ENCODE assay signal across 19 cellular contexts in genomic region chr2:159086874-159087273, GRCh38.
DNase-seq lines count a peak whose midpoint lies in the region; TF ChIP-seq lines count a peak whose summit lies in the region.
"Had no signal": no experiment of that assay in that cellular context is flagged by ENCODE, and none has a peak within 500 bp of the region (broad histone marks: within the 10 kb centered on the region; RNA-seq: fewer than 3 reads in every experiment).

No MANE protein-coding gene starts in this region.

- H3K36me3 Mint-ChIP-seq in IgD-negative memory B cell, result peaks cover 3% of the 10 kb centered on the region
- no peaks in the 10 kb centered on the region for H3K36me3 Mint-ChIP-seq in chondrocyte (ENCODE audit: low read depth)
- H3K36me3 Mint-ChIP-seq in nephron progenitor cell (ENCODE audit: low read depth), result peaks cover 37% of the 10 kb centered on the region

- H3K27ac Mint-ChIP-seq in IgD-negative memory B cell, result peak overlapping the region in 2 of 3 donors; percentile 8 to 56
- peak overlapping the region; percentile 19 for H3K27ac Mint-ChIP-seq in chondrocyte (ENCODE audit: unreplicated experiment)
- peak overlapping the region; percentile 67 for H3K27ac Mint-ChIP-seq in nephron progenitor cell
- H3K27ac Mint-ChIP-seq: activated B cell treated with CpG ODN at 0.5 μM for 24 hours had no signal

- DNase-seq in NCI-H1694 treated with DMSO at 0.1 percent for 48 hours (lab: John Stamatoyannopoulos, UW), result peak; percentile 51
- DNase-seq in NCI-H1694 (lab: John Stamatoyannopoulos, UW), result no peak
- no peak for DNase-seq in chondrocyte (ENCODE audit: low spot score)
- no peak for DNase-seq in nephron progenitor cell
- DNase-seq in NCI-H2107 (lab: John Stamatoyannopoulos, UW), result no peak
- no peak for DNase-seq in LoVo (ENCODE audit: low spot score)
- DNase-seq in activated effector memory CD4-positive, alpha-beta T cell treated with Interleukin-2 at 50 U/mL for 16 hours, result no peak
- DNase-seq: activated B cell treated with CpG ODN at 0.5 μM for 24 hours; activated CD4-positive, alpha-beta T cell treated with anti-CD3 and anti-CD28 coated beads, Interleukin-2, amount 50 U/mL, for 4 hours; activated CD8-positive, alpha-beta memory T cell treated with anti-CD3 and anti-CD28 coated beads, Interleukin-2, amount 50 U/mL, for 4 hours; AML-193; amniotic stem cell; foreskin fibroblast; NCI-H526; RPMI8226; stimulated activated naive CD4-positive, alpha-beta T cell; T1000; testis had no signal

- H3K27me3 Mint-ChIP-seq in IgD-negative memory B cell (no peaks in the 10 kb centered on the region), chondrocyte (ENCODE audit: low read depth) (no peaks in the 10 kb centered on the region), nephron progenitor cell (ENCODE audit: low read depth, poor library complexity) (peaks cover 6% of the 10 kb centered on the region)
- H3K27me3 Mint-ChIP-seq: activated B cell treated with CpG ODN at 0.5 μM for 24 hours had no signal

- no peak for TF ChIP-seq CTCF in chondrocyte (IDR thresholded peaks at IDR 0.05)
- TF ChIP-seq CTCF in nephron progenitor cell (IDR thresholded peaks at IDR 0.05), result no peak

- no peak overlapping the region for H3K4me3 Mint-ChIP-seq in IgD-negative memory B cell
- H3K4me3 Mint-ChIP-seq in chondrocyte (ENCODE audit: unreplicated experiment), result no peak overlapping the region
- H3K4me3 Mint-ChIP-seq in nephron progenitor cell, result peak overlapping the region; percentile 55
- H3K4me3 Mint-ChIP-seq: activated B cell treated with CpG ODN at 0.5 μM for 24 hours had no signal

- H3K4me1 Mint-ChIP-seq in IgD-negative memory B cell (peaks cover 16 to 39% (median 21%) of the 10 kb centered on the region in 3 donors), chondrocyte (ENCODE audit: low read depth) (peaks cover 72% of the 10 kb centered on the region), nephron progenitor cell (peaks cover 85% of the 10 kb centered on the region)

- H3K9me3 Mint-ChIP-seq in IgD-negative memory B cell, result peaks cover 0 to 6% (median 0%) of the 10 kb centered on the region in 3 donors
- no peaks in the 10 kb centered on the region for H3K9me3 Mint-ChIP-seq in chondrocyte (ENCODE audit: low read depth)
- no peaks in the 10 kb centered on the region for H3K9me3 Mint-ChIP-seq in nephron progenitor cell
- H3K9me3 Mint-ChIP-seq: activated B cell treated with CpG ODN at 0.5 μM for 24 hours had no signal
